26 cellular contexts compared by ENCODE assay signal in the genomic region with DNA sequence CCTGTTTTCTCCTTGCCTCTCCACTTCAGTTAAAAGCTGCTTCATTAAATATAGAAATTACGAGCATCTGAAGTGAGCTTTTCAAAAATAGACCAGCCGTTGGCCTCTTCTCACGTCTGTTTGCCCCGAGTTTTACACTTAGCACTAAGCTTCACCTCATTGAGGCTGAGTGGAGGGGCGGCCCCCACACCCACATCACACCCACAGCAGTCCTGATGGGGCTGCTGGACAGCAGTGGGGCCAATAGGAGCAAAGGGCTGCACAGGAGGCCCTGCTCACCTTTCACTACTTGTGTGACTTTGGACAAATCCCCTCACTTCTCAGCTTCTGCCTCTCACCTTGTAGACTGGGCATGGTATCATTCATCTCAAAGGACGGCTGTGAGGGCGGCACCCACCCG.
DNase-seq lines count a peak whose midpoint lies in the region; ATAC-seq, FAIRE-seq and TF ChIP-seq lines count a peak whose summit lies in the region.
"Had no signal": no experiment of that assay in that cellular context is flagged by ENCODE, and none has a peak within 500 bp of the region (broad histone marks: within the 10 kb centered on the region; RNA-seq: fewer than 3 reads in every experiment).

No MANE protein-coding gene starts in this region.

- intact Hi-C loops in natural killer cell (cut with micrococcal nuclease) (no loop called here), left lung (cut with DNase I) (no loop called here), lower leg skin (cut with DNase I; ENCODE audit: low total_unique reads) (no loop called here)

- peak; percentile 20 to 32 for ATAC-seq in natural killer cell treated with Interleukin-12 subunit alpha and Interleukin-12 subunit beta and Interleukin-15 and Interleukin-18, amount 100 ng/mL, for 72 hours
- ATAC-seq in natural killer cell, result no peak
- peak; percentile 92 for ATAC-seq in left lung
- ATAC-seq: K562, SK-N-SH treated with all-trans-retinoic acid at 6 μM for 48 hours, T-helper 17 cell had no signal

- no peak overlapping the region for H3K4me3 Mint-ChIP-seq in natural killer cell treated with Interleukin-12 subunit alpha and Interleukin-12 subunit beta and Interleukin-15 and Interleukin-18, amount 100 ng/mL, for 72 hours
- H3K4me3 Mint-ChIP-seq in natural killer cell, result no peak overlapping the region
- H3K4me3 Mint-ChIP-seq: GM23338, HFFc6, T-helper 17 cell had no signal

- H3K27me3 Mint-ChIP-seq in natural killer cell treated with Interleukin-12 subunit alpha and Interleukin-12 subunit beta and Interleukin-15 and Interleukin-18, amount 100 ng/mL, for 72 hours, result no peaks in the 10 kb centered on the region
- H3K27me3 Mint-ChIP-seq in natural killer cell (ENCODE audit: low read depth in 2 of 2), result no peaks in the 10 kb centered on the region
- H3K27me3 Mint-ChIP-seq: CD4-positive, CD25-positive, alpha-beta regulatory T cell; T-helper 17 cell had no signal

- no peak overlapping the region for H3K27ac ChIP-seq in left lung
- H3K27ac ChIP-seq: BLaER1 had no signal

- H3K4me3 ChIP-seq in left lung, result no peak overlapping the region
- H3K4me3 ChIP-seq in lower leg skin (ENCODE audit: low read depth, poor library complexity, severe bottlenecking), result no peak overlapping the region
- H3K4me3 ChIP-seq: BLaER1, GM23338, HAP-1, K562 had no signal

- H3K36me3 Mint-ChIP-seq in natural killer cell treated with Interleukin-12 subunit alpha and Interleukin-12 subunit beta and Interleukin-15 and Interleukin-18, amount 100 ng/mL, for 72 hours, result no peaks in the 10 kb centered on the region
- H3K36me3 Mint-ChIP-seq in natural killer cell, result no peaks in the 10 kb centered on the region
- H3K36me3 Mint-ChIP-seq: CD4-positive, CD25-positive, alpha-beta regulatory T cell had no signal

- no peaks in the 10 kb centered on the region for H3K27me3 ChIP-seq in left lung
- H3K27me3 ChIP-seq: BLaER1 had no signal

- H3K9me3 ChIP-seq in left lung, result peaks cover 0 to 7% of the 10 kb centered on the region in 2 donors
- H3K9me3 ChIP-seq: HAP-1 had no signal

- no peak for TF ChIP-seq POLR2A in lower leg skin (IDR thresholded peaks at IDR 0.05)

- H3K4me1 Mint-ChIP-seq in natural killer cell treated with Interleukin-12 subunit alpha and Interleukin-12 subunit beta and Interleukin-15 and Interleukin-18, amount 100 ng/mL, for 72 hours (ENCODE audit: low read depth in 2 of 2), result no peaks in the 10 kb centered on the region
- no peaks in the 10 kb centered on the region for H3K4me1 Mint-ChIP-seq in natural killer cell
- H3K4me1 Mint-ChIP-seq: T-helper 17 cell had no signal

- H3K36me3 ChIP-seq in left lung, result no peaks in the 10 kb centered on the region
- H3K36me3 ChIP-seq: BLaER1, HAP-1 had no signal

- TF ChIP-seq CTCF in natural killer cell (IDR thresholded peaks at IDR 0.05) (no peak), left lung (IDR thresholded peaks at IDR 0.05) (no peak), lower leg skin (IDR thresholded peaks at IDR 0.05) (no peak)

- DNase-seq in natural killer cell treated with Interleukin-12 subunit alpha and Interleukin-12 subunit beta and Interleukin-15 and Interleukin-18, amount 100 ng/mL, for 72 hours (ENCODE audit: low spot score), result no peak
- DNase-seq in natural killer cell (no peak), NCI-H187 (lab: John Stamatoyannopoulos, UW) (peak; percentile 42 to 64), left lung (peak; percentile 49), urothelium cell line (ENCODE audit: low spot score) (no peak), SIG-M5 treated with dmso at 0.1 percent for 504 hours (lab: John Stamatoyannopoulos, UW; ENCODE audit: unreplicated experiment) (no peak), lower leg skin (ENCODE audit: low spot score in 2 of 2) (no peak), NAMALWA (ENCODE audit: low spot score) (no peak)
- DNase-seq: CD4-positive, CD25-positive, alpha-beta regulatory T cell; HFFc6; Kasumi-1; MV-4-11; NCI-H1694; NCI-H524 treated with DMSO at 0.1 percent for 48 hours; NCI-H774; SIG-M5; T-helper 17 cell had no signal

- FAIRE-seq in urothelium cell line (lab: Jason Lieb, UNC), result peak; percentile 32
- FAIRE-seq: A204.1, G401.6, HTR-8/SVneo, K562, RCC 7860 had no signal

- H3K4me1 ChIP-seq in left lung, result no peaks in the 10 kb centered on the region
- H3K4me1 ChIP-seq: BLaER1, HAP-1 had no signal

- H3K9me3 Mint-ChIP-seq in natural killer cell treated with Interleukin-12 subunit alpha and Interleukin-12 subunit beta and Interleukin-15 and Interleukin-18, amount 100 ng/mL, for 72 hours, result no peaks in the 10 kb centered on the region
- no peaks in the 10 kb centered on the region for H3K9me3 Mint-ChIP-seq in natural killer cell

- 91 to 94% methylated on average over 8 of the region's 8 CpGs for WGBS in lower leg skin, 2 donors

- no peak overlapping the region for H3K27ac Mint-ChIP-seq in natural killer cell treated with Interleukin-12 subunit alpha and Interleukin-12 subunit beta and Interleukin-15 and Interleukin-18, amount 100 ng/mL, for 72 hours
- no peak overlapping the region for H3K27ac Mint-ChIP-seq in natural killer cell
- H3K27ac Mint-ChIP-seq: CD4-positive, CD25-positive, alpha-beta regulatory T cell; HFFc6; T-helper 17 cell had no signal

Comparison
In these comparisons a context has a peak if more than half of its experiments do, and no peak if none do; other contexts are left out.
1. ATAC-seq: peak in natural killer cell treated with Interleukin-12 subunit alpha and Interleukin-12 subunit beta and Interleukin-15 and Interleukin-18, amount 100 ng/mL, for 72 hours (2 of 2) and left lung (single experiment); none in natural killer cell (0 of 3).
2. DNase-seq: peak in NCI-H187 (2 of 2) and left lung (2 of 2); none in natural killer cell treated with Interleukin-12 subunit alpha and Interleukin-12 subunit beta and Interleukin-15 and Interleukin-18, amount 100 ng/mL, for 72 hours (single experiment), natural killer cell (single experiment), urothelium cell line (single experiment), SIG-M5 treated with dmso at 0.1 percent for 504 hours (single experiment), lower leg skin (0 of 2) and NAMALWA (single experiment).